Comparison of ENCODE assay signal across 10 cellular contexts in the genomic region with DNA sequence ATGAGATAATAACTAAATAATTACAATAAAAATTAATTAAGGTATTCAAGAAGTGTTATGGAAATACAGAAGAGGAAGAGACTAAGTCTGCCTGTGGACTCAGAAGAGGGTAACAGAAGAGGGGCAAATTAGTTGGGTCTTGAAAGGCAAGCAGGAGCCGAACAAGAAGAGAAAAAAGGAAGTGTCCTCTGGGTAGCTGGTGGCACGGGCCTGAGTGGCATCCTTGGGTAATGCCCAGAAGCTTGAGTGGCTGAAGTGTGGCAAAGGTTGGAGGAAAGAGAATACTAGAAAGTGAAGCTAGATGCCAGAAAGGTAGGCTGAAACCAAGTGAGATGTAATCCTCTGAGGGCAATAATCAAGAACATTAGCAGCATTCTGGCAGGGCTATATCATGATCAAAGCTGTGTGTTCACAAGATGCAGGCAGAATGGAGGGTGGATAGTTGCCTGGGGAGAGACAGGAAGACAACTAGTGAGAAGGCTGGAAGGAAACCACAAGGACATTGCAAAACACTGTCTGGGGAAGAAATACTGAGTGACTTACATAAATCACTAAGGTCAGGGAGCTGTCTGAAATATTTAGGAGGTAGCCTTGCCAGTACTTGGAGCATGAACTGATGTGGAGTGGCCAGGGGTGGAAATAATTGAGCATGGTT. TPM values are rescaled to one million over a fixed set of nuclear protein-coding genes. Genes with fewer than 3 reads are reported as not detected.
DNase-seq lines count a peak whose midpoint lies in the region; ATAC-seq, FAIRE-seq and TF ChIP-seq lines count a peak whose summit lies in the region.
"Had no signal": no experiment of that assay in that cellular context is flagged by ENCODE, and none has a peak within 500 bp of the region (broad histone marks: within the 10 kb centered on the region; RNA-seq: fewer than 3 reads in every experiment).

No MANE protein-coding gene starts in this region.

- peak overlapping the region; percentile 40 for H3K4me2 ChIP-seq in A549

- TF ChIP-seq EP300 in A549 (IDR thresholded peaks at IDR 0.05): no peak

- no peak for TF ChIP-seq CTCF in A549 (IDR thresholded peaks at IDR 0.05)
- TF ChIP-seq CTCF in foreskin keratinocyte (conservative IDR thresholded peaks at IDR 0.05): no peak

- no peak for FAIRE-seq in A549 (lab: Jason Lieb, UNC)
- FAIRE-seq: TTC549 had no signal

- H3K9me3 ChIP-seq in A549: no peaks in the 10 kb centered on the region

- no peak overlapping the region for H3K4me3 ChIP-seq in A549

- H3K4me1 ChIP-seq in A549: peaks cover 46% of the 10 kb centered on the region
- H3K4me1 ChIP-seq in foreskin keratinocyte: no peaks in the 10 kb centered on the region

- DNase-seq in A549 (ENCODE audit: low read depth in 1 of 2, low spot score in 1 of 2) (peak in 1 of 2 experiments; percentile 30), SKM-1 treated with dmso at 0.1 percent for 144 hours (lab: John Stamatoyannopoulos, UW; ENCODE audit: unreplicated experiment) (peak; percentile 94), foreskin keratinocyte (peak in 1 of 2 donors; percentile 51), HK-2 (ENCODE audit: unreplicated experiment) (no peak), T-helper 9 cell (no peak)
- DNase-seq in stimulated activated CD4-positive, alpha-beta T cell treated with anti-CD3 and anti-CD28 coated beads, Interleukin-4, amount 100 ng/mL, for 4 hours: no peak
- DNase-seq: stimulated activated CD4-positive, alpha-beta T cell treated with anti-CD3 and anti-CD28 coated beads, Interleukin-12 subunit alpha, Interleukin-12 subunit beta, amount 100 ng/mL, for 4 hours had no signal

- peak; percentile 71 to 77; a peak in 5 of 6 replicates for ATAC-seq in A549
- ATAC-seq in GM18907 (IDR thresholded peaks at IDR 0.05; ENCODE audit: unreplicated experiment): peak; percentile 48
- ATAC-seq in foreskin keratinocyte: peak; percentile 54
- ATAC-seq in HG02973 (IDR thresholded peaks at IDR 0.05; ENCODE audit: unreplicated experiment): no peak

- POLR2A ChIA-PET in A549 (lab: Yijun Ruan, JAX): no interaction called here

- no peaks in the 10 kb centered on the region for H3K27me3 ChIP-seq in foreskin keratinocyte

- no peak for TF ChIP-seq POLR2A in A549 (IDR thresholded peaks at IDR 0.05; ENCODE audit: low read length)

- 50% methylated on average over 2 of the region's 2 CpGs for WGBS in A549 (ENCODE audit: missing lambda C conversion rate)

- no peak for TF ChIP-seq RAD21 in A549 (conservative IDR thresholded peaks at IDR 0.05 in 1 of 2, IDR thresholded peaks at IDR 0.05 in 1 of 2)

- H3K27ac ChIP-seq in A549 (peak overlapping the region; percentile 47 to 76; a peak in 4 of 6 replicates), foreskin keratinocyte (no peak overlapping the region)

- CTCF ChIA-PET in A549 (lab: Yijun Ruan, JAX): interaction anchor here (1.4 to 1.6 kb wide), 4 partner anchors 11 to 635 kb away, joined by 3 to 6 read pairs (median 5); no protein-coding TSS in a partner anchor

TF ChIP-seq in A549, 52 proteins besides CTCF, POLR2A, EP300 and RAD21:
- TF ChIP-seq NPAS2 (CRISPR knock-in tag; IDR thresholded peaks at IDR 0.05; ENCODE audit: borderline replicate concordance) (no peak), CEBPB (IDR thresholded peaks at IDR 0.05) (peak; percentile 42 to 69; a peak in 2 of 4 replicates)

RNA-seq across cellular contexts. Expression of a gene that starts 16.2 kb away (rescaled TPM):
- polyA plus RNA-seq in A549 (2011; rRNA removed) (45.3 and 59.2 TPM in 2 replicates), A549 (2017; fragmentation: RNase III; extraction: RNeasy Plus Mini Kit Qiagen cat#74134 plus additional on column Dnase treatment) (35.6 to 43.0 TPM (median 42.2 TPM) in 3 replicates), foreskin keratinocyte (1.9 and 2.3 TPM in 2 replicates)
- 41.5 and 42.4 TPM in 2 replicates for polyA plus RNA-seq in A549 (2012; cell fraction: cytosol; rRNA removed)
- polyA plus RNA-seq in A549 (2012; cell fraction: nucleus; rRNA removed): 43.6 and 75.5 TPM in 2 replicates
- 89.1 and 90.9 TPM in 2 replicates for polyA minus RNA-seq in A549 (2011; rRNA and poly(A)+ RNA removed)
- 8.7 and 9.8 TPM in 2 replicates for total RNA-seq in foreskin keratinocyte

Comparison
In these comparisons a context has a peak if more than half of its experiments do, and no peak if none do; other contexts are left out.
1. RNA of a gene that starts 16.2 kb away (polyA plus RNA-seq): 35.6 to 75.5 TPM in A549; 1.9 to 2.3 TPM in foreskin keratinocyte; every median in the first group is over 10 times any median in the second.